1 cellular context compared by ENCODE assay signal in the genomic region with DNA sequence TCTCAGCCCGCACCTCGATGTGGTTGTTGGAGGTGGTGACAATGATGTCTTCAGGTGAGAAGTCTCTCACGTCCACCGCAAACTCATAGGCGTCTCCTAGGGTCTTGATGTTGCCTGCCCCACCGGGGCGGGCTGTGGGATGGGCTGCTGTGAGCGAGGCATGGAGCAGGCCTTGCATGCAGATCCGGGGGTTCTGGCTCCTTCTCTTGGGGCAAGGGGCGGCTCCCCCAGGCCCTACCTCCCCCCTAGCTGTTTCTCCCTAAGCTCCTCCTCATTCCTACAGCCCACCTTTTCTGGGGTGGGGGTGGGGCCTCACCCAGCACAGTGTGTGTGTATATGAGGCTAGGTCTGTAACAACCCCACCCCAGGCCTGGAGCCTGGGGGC.
TF ChIP-seq lines count a peak whose summit lies in the region.

No MANE protein-coding gene starts in this region.

TF ChIP-seq in K562, 482 proteins besides CTCF, POLR2A, EP300 and RAD21:
- TF ChIP-seq THAP12 (CRISPR knock-in tag; IDR thresholded peaks at IDR 0.05) (0 out of 2 replicates have a peak, but pooled peaks have one; percentile 11), POLR3G (IDR thresholded peaks at IDR 0.05; ENCODE audit: extremely low read depth, insufficient read length, insufficient replicate concordance) (no peak)
